In the genomic region with DNA sequence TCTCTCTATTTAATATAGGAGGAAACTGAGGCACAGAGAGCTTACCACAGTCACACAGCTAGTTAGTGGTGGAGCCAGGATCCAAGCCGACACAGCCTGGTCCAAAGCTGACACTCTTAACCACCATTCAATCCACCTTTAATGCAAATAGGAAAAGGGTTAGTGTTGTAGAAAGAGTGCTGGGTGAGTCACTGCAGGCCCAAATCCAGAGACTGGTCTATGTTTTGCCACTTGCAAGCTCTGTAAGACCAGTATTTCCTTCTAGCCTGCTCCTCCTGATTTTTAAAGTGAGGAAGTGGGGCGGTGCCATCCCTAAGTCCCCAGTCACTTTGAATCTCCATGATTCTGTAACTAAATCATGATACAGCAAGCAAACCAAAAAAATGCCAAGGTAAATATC, we compare ENCODE assay signal across 20 cellular contexts.
DNase-seq lines count a peak whose midpoint lies in the region; ATAC-seq and TF ChIP-seq lines count a peak whose summit lies in the region.
"Had no signal": no experiment of that assay in that cellular context is flagged by ENCODE, and none has a peak within 500 bp of the region (broad histone marks: within the 10 kb centered on the region; RNA-seq: fewer than 3 reads in every experiment).

No MANE protein-coding gene starts in this region.

- H3K27ac ChIP-seq in mammary epithelial cell (ENCODE audit: insufficient read depth, low read depth, low read length) (no peak overlapping the region), breast epithelium (no peak overlapping the region)
- H3K27ac ChIP-seq: 22Rv1, HL-60 had no signal

- peaks cover 2% of the 10 kb centered on the region for H3K27me3 Mint-ChIP-seq in activated CD4-positive, alpha-beta T cell treated with anti-CD3 and anti-CD28 coated beads for 36 hours
- H3K27me3 Mint-ChIP-seq: CD4-positive, alpha-beta T cell had no signal

- H3K9ac ChIP-seq in mammary epithelial cell (ENCODE audit: insufficient read depth, low read length) = no peak overlapping the region

- H3K9me3 Mint-ChIP-seq in activated CD4-positive, alpha-beta T cell treated with anti-CD3 and anti-CD28 coated beads for 36 hours (ENCODE audit: low read depth) = peaks cover 2% of the 10 kb centered on the region
- H3K9me3 Mint-ChIP-seq: CD4-positive, alpha-beta T cell had no signal

- POLR2A ChIA-PET in activated CD4-positive, alpha-beta T cell treated with anti-CD3 and anti-CD28 coated beads for 36 hours (lab: Charles Lee) = no interaction called here

- no peak overlapping the region for H3K4me3 ChIP-seq in mammary epithelial cell (replicated peaks in 1 of 3; ENCODE audit: insufficient read depth in 1 of 3, low read depth in 2 of 3, low read length in 3 of 3)
- H3K4me3 ChIP-seq in breast epithelium = no peak overlapping the region
- H3K4me3 ChIP-seq: HAP-1, K562 had no signal

- DNase-seq in mammary epithelial cell = peak; percentile 19
- no peak for DNase-seq in breast epithelium (ENCODE audit: low spot score in 2 of 2)
- DNase-seq in dermis blood vessel endothelial cell = peak; percentile 36
- peak; percentile 58 for DNase-seq in islet precursor cell
- no peak for DNase-seq in activated CD4-positive, alpha-beta T cell treated with anti-CD3 and anti-CD28 coated beads for 36 hours
- DNase-seq: BE2C; CD4-positive, alpha-beta T cell; DMS53; NCI-H1417 treated with DMSO at 0.1 percent for 48 hours; NCI-H2029; NCI-H2171; NCI-H510A treated with DMSO at 0.1 percent for 48 hours had no signal

- no peaks in the 10 kb centered on the region for H4K20me1 ChIP-seq in mammary epithelial cell (ENCODE audit: insufficient read depth, low read length)

- intact Hi-C loops in mammary epithelial cell (cut with micrococcal nuclease) = no loop called here
- intact Hi-C loops in breast epithelium (cut with DNase I; ENCODE audit: low total_unique reads) = no loop called here
- intact Hi-C loops in activated CD4-positive, alpha-beta T cell treated with anti-CD3 and anti-CD28 coated beads for 36 hours (cut with DNase I, micrococcal nuclease) = no loop called here

- H3K4me1 ChIP-seq in mammary epithelial cell (ENCODE audit: insufficient read depth, low read length) (no peaks in the 10 kb centered on the region), breast epithelium (no peaks in the 10 kb centered on the region)

- H2AFZ ChIP-seq in mammary epithelial cell (ENCODE audit: low read depth, low read length) = no peak overlapping the region

- TF ChIP-seq POLR2A in breast epithelium (IDR thresholded peaks at IDR 0.05) = no peak

- ATAC-seq in GM19452 (IDR thresholded peaks at IDR 0.05; ENCODE audit: unreplicated experiment) (no peak), HG03196 (IDR thresholded peaks at IDR 0.05; ENCODE audit: unreplicated experiment) (no peak), HG02763 (IDR thresholded peaks at IDR 0.05; ENCODE audit: unreplicated experiment) (no peak)
- ATAC-seq in activated CD4-positive, alpha-beta T cell treated with anti-CD3 and anti-CD28 coated beads for 36 hours = no peak
- ATAC-seq: K562, Panc1 had no signal

- no peak overlapping the region for H3K27ac Mint-ChIP-seq in activated CD4-positive, alpha-beta T cell treated with anti-CD3 and anti-CD28 coated beads for 36 hours
- H3K27ac Mint-ChIP-seq: CD4-positive, alpha-beta T cell had no signal

- no peak for TF ChIP-seq CTCF in mammary epithelial cell (conservative IDR thresholded peaks at IDR 0.05 in 1 of 2, IDR thresholded peaks at IDR 0.05 in 1 of 2; ENCODE audit: extremely low read depth in 1 of 2, insufficient read depth in 1 of 2, low read depth in 1 of 2, low read length in 2 of 2)
- no peak for TF ChIP-seq CTCF in breast epithelium (IDR thresholded peaks at IDR 0.05)

- H3K27me3 ChIP-seq in mammary epithelial cell (ENCODE audit: insufficient read depth, low read length) = no peaks in the 10 kb centered on the region
- no peaks in the 10 kb centered on the region for H3K27me3 ChIP-seq in breast epithelium
- H3K27me3 ChIP-seq: BE2C had no signal

- H3K4me2 ChIP-seq in mammary epithelial cell (ENCODE audit: insufficient read depth, low read depth, low read length) = no peak overlapping the region

- no peaks in the 10 kb centered on the region for H3K4me1 Mint-ChIP-seq in activated CD4-positive, alpha-beta T cell treated with anti-CD3 and anti-CD28 coated beads for 36 hours

- no TSS peak for BruUV-seq in mammary epithelial cell (replicated peaks; lab: Mats Ljungman, UMichigan)

- 95% methylated on average over 2 of the region's 2 CpGs for WGBS in mammary epithelial cell (ENCODE audit: low coverage, missing lambda C conversion rate)

- CTCF ChIA-PET in mammary epithelial cell (lab: Charles Lee; ENCODE audit: low non-redundant PET) = no interaction called here
- CTCF ChIA-PET in activated CD4-positive, alpha-beta T cell treated with anti-CD3 and anti-CD28 coated beads for 36 hours (lab: Charles Lee) = no interaction called here

- H3K4me3 Mint-ChIP-seq in activated CD4-positive, alpha-beta T cell treated with anti-CD3 and anti-CD28 coated beads for 36 hours = no peak overlapping the region
- H3K4me3 Mint-ChIP-seq: CD4-positive, alpha-beta T cell had no signal

- no peaks in the 10 kb centered on the region for H3K79me2 ChIP-seq in mammary epithelial cell (ENCODE audit: insufficient read depth, low read length)

- no peaks in the 10 kb centered on the region for H3K36me3 ChIP-seq in mammary epithelial cell (ENCODE audit: insufficient read depth, low read length)
- no peaks in the 10 kb centered on the region for H3K36me3 ChIP-seq in breast epithelium
- H3K36me3 ChIP-seq: BE2C, HAP-1 had no signal

- dilution Hi-C loops in mammary epithelial cell (cut with HindIII; ENCODE audit: low sequenced_read_pairs) = no loop called here

- H3K36me3 Mint-ChIP-seq in activated CD4-positive, alpha-beta T cell treated with anti-CD3 and anti-CD28 coated beads for 36 hours (ENCODE audit: low read depth) = no peaks in the 10 kb centered on the region

- in situ Hi-C loops in mammary epithelial cell (cut with MboI; ENCODE audit: low sequenced_read_pairs in 2 of 2) = no loop called here

- H3K9me3 ChIP-seq in mammary epithelial cell (replicated peaks; ENCODE audit: insufficient read depth, low read length) (no peaks in the 10 kb centered on the region), breast epithelium (no peaks in the 10 kb centered on the region)
- H3K9me3 ChIP-seq: BE2C had no signal

Comparison
In these comparisons a context has a peak if more than half of its experiments do, and no peak if none do; other contexts are left out.
1. DNase-seq: peak in mammary epithelial cell (single experiment), dermis blood vessel endothelial cell (single experiment) and islet precursor cell (single experiment); none in breast epithelium (0 of 2) and activated CD4-positive, alpha-beta T cell treated with anti-CD3 and anti-CD28 coated beads for 36 hours (single experiment).